9 cellular contexts compared by ENCODE assay signal in the genomic region with DNA sequence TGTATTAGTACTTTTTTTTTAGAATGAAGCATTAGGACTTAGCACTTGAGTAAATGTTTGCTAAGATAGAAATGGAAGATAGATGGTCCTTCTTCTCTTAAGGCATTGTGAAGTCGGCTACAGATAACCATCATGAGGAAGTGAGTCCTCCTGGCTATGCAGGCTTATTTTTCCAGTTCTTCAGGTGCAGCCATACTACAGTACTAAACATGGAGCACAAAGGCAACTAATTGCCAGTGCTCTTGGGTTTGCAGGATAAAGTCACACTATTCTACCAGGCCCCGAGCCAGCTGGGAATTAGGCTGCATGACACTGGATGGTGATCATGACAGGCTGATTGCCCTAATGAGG.
DNase-seq lines count a peak whose midpoint lies in the region; ATAC-seq and TF ChIP-seq lines count a peak whose summit lies in the region.
"Had no signal": no experiment of that assay in that cellular context is flagged by ENCODE, and none has a peak within 500 bp of the region (broad histone marks: within the 10 kb centered on the region; RNA-seq: fewer than 3 reads in every experiment).

No MANE protein-coding gene starts in this region.

- peaks cover 60% of the 10 kb centered on the region for H3K36me3 Mint-ChIP-seq in activated CD4-positive, alpha-beta T cell treated with anti-CD3 and anti-CD28 coated beads for 36 hours (ENCODE audit: low read depth)
- peaks cover 75% of the 10 kb centered on the region for H3K36me3 Mint-ChIP-seq in activated B cell treated with CpG ODN at 0.5 μM for 24 hours (ENCODE audit: low read depth)

- peaks cover 37% of the 10 kb centered on the region for H3K4me1 ChIP-seq in iPS-20b (ENCODE audit: insufficient read depth, low read length)

- intact Hi-C loops in activated CD4-positive, alpha-beta T cell treated with anti-CD3 and anti-CD28 coated beads for 36 hours (cut with DNase I, micrococcal nuclease): loop anchor here (1.0 to 10.0 kb wide), 6 partner anchors 10 to 1372 kb away; a partner anchor contains a TSS
- intact Hi-C loops in activated B cell treated with CpG ODN at 0.5 μM for 24 hours (cut with micrococcal nuclease): loop anchor here (1.0 to 10.0 kb wide), 10 partner anchors 12 to 1372 kb away; a partner anchor contains a TSS

- H3K9ac ChIP-seq in iPS-20b (ENCODE audit: low read depth, low read length): no peak overlapping the region; the same call in 1 of the 2 replicates

- no peaks in the 10 kb centered on the region for H3K27me3 ChIP-seq in iPS-20b (ENCODE audit: insufficient read depth, low read length)
- H3K27me3 ChIP-seq: hepatocyte had no signal

- no peaks in the 10 kb centered on the region for H3K9me3 ChIP-seq in iPS-20b (ENCODE audit: insufficient read depth, low read depth, low read length)

- H3K27ac ChIP-seq in iPS-20b (ENCODE audit: low read length): no peak overlapping the region
- H3K27ac ChIP-seq: hepatocyte had no signal

- peaks cover 46% of the 10 kb centered on the region for H3K4me1 Mint-ChIP-seq in activated CD4-positive, alpha-beta T cell treated with anti-CD3 and anti-CD28 coated beads for 36 hours
- H3K4me1 Mint-ChIP-seq in activated B cell treated with CpG ODN at 0.5 μM for 24 hours: peaks cover 70% of the 10 kb centered on the region
- H3K4me1 Mint-ChIP-seq in stimulated activated naive CD8-positive, alpha-beta T cell treated with anti-CD3 and anti-CD28 coated beads, Interleukin-15, amount 100 ng/mL, for 72 hours: peaks cover 47% of the 10 kb centered on the region

- peak overlapping the region; percentile 77; the same call in 1 of the 2 replicates for H3K4me3 ChIP-seq in iPS-20b (ENCODE audit: low read length)
- H3K4me3 ChIP-seq: hepatocyte had no signal

- H3K4me3 Mint-ChIP-seq in activated CD4-positive, alpha-beta T cell treated with anti-CD3 and anti-CD28 coated beads for 36 hours: peak overlapping the region; percentile 91
- H3K4me3 Mint-ChIP-seq in activated B cell treated with CpG ODN at 0.5 μM for 24 hours: peak overlapping the region; percentile 98
- peak overlapping the region; percentile 85 to 97 for H3K4me3 Mint-ChIP-seq in stimulated activated naive CD8-positive, alpha-beta T cell treated with anti-CD3 and anti-CD28 coated beads, Interleukin-15, amount 100 ng/mL, for 72 hours

- no peaks in the 10 kb centered on the region for H3K9me3 Mint-ChIP-seq in activated CD4-positive, alpha-beta T cell treated with anti-CD3 and anti-CD28 coated beads for 36 hours (ENCODE audit: low read depth)
- no peaks in the 10 kb centered on the region for H3K9me3 Mint-ChIP-seq in activated B cell treated with CpG ODN at 0.5 μM for 24 hours
- no peaks in the 10 kb centered on the region for H3K9me3 Mint-ChIP-seq in stimulated activated naive CD8-positive, alpha-beta T cell treated with anti-CD3 and anti-CD28 coated beads, Interleukin-15, amount 100 ng/mL, for 72 hours

- no peaks in the 10 kb centered on the region for H3K36me3 ChIP-seq in iPS-20b (ENCODE audit: insufficient read depth, low read depth, low read length)

- H3K27ac Mint-ChIP-seq in activated CD4-positive, alpha-beta T cell treated with anti-CD3 and anti-CD28 coated beads for 36 hours: peak overlapping the region; percentile 98
- peak overlapping the region; percentile 98 for H3K27ac Mint-ChIP-seq in activated B cell treated with CpG ODN at 0.5 μM for 24 hours
- H3K27ac Mint-ChIP-seq in stimulated activated naive CD8-positive, alpha-beta T cell treated with anti-CD3 and anti-CD28 coated beads, Interleukin-15, amount 100 ng/mL, for 72 hours: peak overlapping the region; percentile 95 to 99

- no peak for TF ChIP-seq CTCF in activated B cell treated with CpG ODN at 0.5 μM for 24 hours (IDR thresholded peaks at IDR 0.05)

- no peak for DNase-seq in activated CD4-positive, alpha-beta T cell treated with anti-CD3 and anti-CD28 coated beads for 36 hours
- DNase-seq in activated CD4-positive, alpha-beta T cell treated with anti-CD3 and anti-CD28 coated beads for 48 hours: no peak
- DNase-seq in activated B cell treated with CpG ODN at 0.5 μM for 24 hours (no peak), A172 (ENCODE audit: low spot score) (no peak), germinal center (ENCODE audit: low spot score) (no peak)
- DNase-seq in stimulated activated naive CD8-positive, alpha-beta T cell treated with anti-CD3 and anti-CD28 coated beads, Interleukin-15, amount 100 ng/mL, for 72 hours: no peak

- CTCF ChIA-PET in activated CD4-positive, alpha-beta T cell treated with anti-CD3 and anti-CD28 coated beads for 36 hours (lab: Charles Lee): interaction anchor here (0.7 to 6.5 kb wide), 9 partner anchors 8 to 80 kb away, joined by 3 to 48 read pairs (median 3); no protein-coding TSS in a partner anchor
- CTCF ChIA-PET in activated B cell treated with CpG ODN at 0.5 μM for 24 hours (lab: Charles Lee): interaction anchor here (1.0 to 2.9 kb wide), 6 partner anchors 14 to 110 kb away, joined by 3 to 10 read pairs (median 6); no protein-coding TSS in a partner anchor

- POLR2A ChIA-PET in activated CD4-positive, alpha-beta T cell treated with anti-CD3 and anti-CD28 coated beads for 36 hours (lab: Charles Lee): interaction anchor here (0.6 to 1.8 kb wide), 5 partner anchors 14 to 94 kb away, joined by 3 to 14 read pairs (median 6); no protein-coding TSS in a partner anchor
- POLR2A ChIA-PET in activated B cell treated with CpG ODN at 0.5 μM for 24 hours (lab: Charles Lee): interaction anchor here (0.9 to 11.2 kb wide), 16 partner anchors 8 to 109 kb away, joined by 3 to 279 read pairs (median 8); no protein-coding TSS in a partner anchor

- no peak for ATAC-seq in activated CD4-positive, alpha-beta T cell treated with anti-CD3 and anti-CD28 coated beads for 36 hours
- peak; percentile 16 for ATAC-seq in activated B cell treated with CpG ODN at 0.5 μM for 24 hours (ENCODE audit: low read depth)
- ATAC-seq in stimulated activated naive CD8-positive, alpha-beta T cell treated with anti-CD3 and anti-CD28 coated beads, Interleukin-15, amount 100 ng/mL, for 72 hours: no peak
- ATAC-seq in HG02588 (IDR thresholded peaks at IDR 0.05; ENCODE audit: unreplicated experiment): no peak

- no peaks in the 10 kb centered on the region for H3K27me3 Mint-ChIP-seq in activated CD4-positive, alpha-beta T cell treated with anti-CD3 and anti-CD28 coated beads for 36 hours
- H3K27me3 Mint-ChIP-seq in activated B cell treated with CpG ODN at 0.5 μM for 24 hours: no peaks in the 10 kb centered on the region
- no peaks in the 10 kb centered on the region for H3K27me3 Mint-ChIP-seq in stimulated activated naive CD8-positive, alpha-beta T cell treated with anti-CD3 and anti-CD28 coated beads, Interleukin-15, amount 100 ng/mL, for 72 hours
